ENCODE assay signal across 12 cellular contexts in genomic region chr2:9708683-9709538, GRCh38.
DNase-seq lines count a peak whose midpoint lies in the region; ATAC-seq and TF ChIP-seq lines count a peak whose summit lies in the region.
"Had no signal": no experiment of that assay in that cellular context is flagged by ENCODE, and none has a peak within 500 bp of the region (broad histone marks: within the 10 kb centered on the region; RNA-seq: fewer than 3 reads in every experiment).

No MANE protein-coding gene starts in this region.

- no peak overlapping the region for H2BK120ac ChIP-seq in trophoblast cell (ENCODE audit: insufficient read depth, low read length, poor library complexity)

- WGBS in trophoblast cell (ENCODE audit: extremely low coverage, insufficient coverage, insufficient read length) = no CpG with 5 or more reads among the region's 15 CpGs

- H3K27me3 ChIP-seq in trophoblast cell (ENCODE audit: insufficient read depth, low read length) = no peaks in the 10 kb centered on the region
- no peaks in the 10 kb centered on the region for H3K27me3 ChIP-seq in GM23338 (ENCODE audit: insufficient read depth)

- H2AFZ ChIP-seq in trophoblast cell (ENCODE audit: insufficient read depth, low read length, poor library complexity) = no peak overlapping the region
- H2AFZ ChIP-seq in GM23338 = no peak overlapping the region

- H3K9ac ChIP-seq in trophoblast cell (ENCODE audit: low read length) = no peak overlapping the region

- no peaks in the 10 kb centered on the region for H3K36me3 Mint-ChIP-seq in activated CD8-positive, alpha-beta memory T cell treated with anti-CD3 and anti-CD28 coated beads, Interleukin-2, amount 10 ng/mL, durations not matched to agents 7 days and 5 days
- H3K36me3 Mint-ChIP-seq in GM23338 (ENCODE audit: low read depth) = no peaks in the 10 kb centered on the region; the same call in 2 of the 3 replicates

- H3K79me1 ChIP-seq in trophoblast cell (ENCODE audit: low read length) = peaks cover 4% of the 10 kb centered on the region

- peak; percentile 59 for DNase-seq in activated CD8-positive, alpha-beta memory T cell treated with anti-CD3 and anti-CD28 coated beads, Interleukin-2, amount 10 ng/mL, durations not matched to agents 7 days and 5 days
- no peak for DNase-seq in activated CD8-positive, alpha-beta memory T cell treated with anti-CD3 and anti-CD28 coated beads, Interleukin-2, amount 50 U/mL, for 4 hours
- DNase-seq in NCI-H345 treated with DMSO at 0.1 percent for 48 hours (lab: John Stamatoyannopoulos, UW; ENCODE audit: unreplicated experiment) (peak; percentile 5), trophoblast cell (no peak), GM23338 (ENCODE audit: low spot score) (no peak), nucleus accumbens (lab: John Stamatoyannopoulos, UW) (no peak), NCI-H2081 treated with DMSO at 0.1 percent for 48 hours (lab: John Stamatoyannopoulos, UW) (no peak)
- DNase-seq: AML-193, cortex of kidney, foreskin melanocyte, occipital lobe had no signal

- H4K20me1 ChIP-seq in GM23338 (replicated peaks; ENCODE audit: insufficient read depth) = no peaks in the 10 kb centered on the region

- H3K36me3 ChIP-seq in trophoblast cell (ENCODE audit: control insufficient read depth in 1 of 2, insufficient read depth in 2 of 2, low read length in 2 of 2) (no peaks in the 10 kb centered on the region), GM23338 (ENCODE audit: insufficient read depth) (no peaks in the 10 kb centered on the region)

- H3K27me3 Mint-ChIP-seq in activated CD8-positive, alpha-beta memory T cell treated with anti-CD3 and anti-CD28 coated beads, Interleukin-2, amount 10 ng/mL, durations not matched to agents 7 days and 5 days = no peaks in the 10 kb centered on the region
- H3K27me3 Mint-ChIP-seq in GM23338 (ENCODE audit: insufficient read depth, low read depth, poor library complexity) = peaks cover 2% of the 10 kb centered on the region

- H3K4me3 ChIP-seq in trophoblast cell (ENCODE audit: low read depth, low read length) (peak overlapping the region; percentile 8), GM23338 (no peak overlapping the region)

- ATAC-seq in activated CD8-positive, alpha-beta memory T cell treated with anti-CD3 and anti-CD28 coated beads, Interleukin-2, amount 10 ng/mL, durations not matched to agents 7 days and 5 days = peak; percentile 68
- ATAC-seq in GM19395 (IDR thresholded peaks at IDR 0.05; ENCODE audit: unreplicated experiment) = peak; percentile 55
- ATAC-seq in GM23338 = no peak

- peak overlapping the region; percentile 82 for H3K27ac Mint-ChIP-seq in activated CD8-positive, alpha-beta memory T cell treated with anti-CD3 and anti-CD28 coated beads, Interleukin-2, amount 10 ng/mL, durations not matched to agents 7 days and 5 days
- H3K27ac Mint-ChIP-seq in GM23338 = no peak overlapping the region

- no peak overlapping the region for H3K18ac ChIP-seq in trophoblast cell (ENCODE audit: low read length)

- H3K9me3 ChIP-seq in trophoblast cell (ENCODE audit: insufficient read depth, low read depth, low read length) = peaks cover 2% of the 10 kb centered on the region

- H3K4me3 Mint-ChIP-seq in activated CD8-positive, alpha-beta memory T cell treated with anti-CD3 and anti-CD28 coated beads, Interleukin-2, amount 10 ng/mL, durations not matched to agents 7 days and 5 days = no peak overlapping the region
- H3K4me3 Mint-ChIP-seq in GM23338 = no peak overlapping the region

- H3K4me1 ChIP-seq in trophoblast cell (ENCODE audit: control insufficient read depth in 1 of 2, insufficient read depth in 2 of 2, low read length in 2 of 2) (peaks cover 3% of the 10 kb centered on the region in 2 experiments), GM23338 (ENCODE audit: insufficient read depth) (no peaks in the 10 kb centered on the region)

- CTCF ChIA-PET in activated CD8-positive, alpha-beta memory T cell treated with anti-CD3 and anti-CD28 coated beads, Interleukin-2, amount 10 ng/mL, durations not matched to agents 7 days and 5 days (lab: Charles Lee) = no interaction called here

- no peaks in the 10 kb centered on the region for H3K9me2 ChIP-seq in GM23338 (ENCODE audit: insufficient read depth)

- H4K91ac ChIP-seq in trophoblast cell (ENCODE audit: low read depth, low read length) = peak overlapping the region; percentile 12

- no peak overlapping the region for H2BK12ac ChIP-seq in trophoblast cell (ENCODE audit: low read length)

- H3K9me3 Mint-ChIP-seq in activated CD8-positive, alpha-beta memory T cell treated with anti-CD3 and anti-CD28 coated beads, Interleukin-2, amount 10 ng/mL, durations not matched to agents 7 days and 5 days (ENCODE audit: low read depth) = no peaks in the 10 kb centered on the region
- H3K9me3 Mint-ChIP-seq in GM23338 = peaks cover 2% of the 10 kb centered on the region; the same call in 1 of the 3 replicates

- no peak overlapping the region for H4K8ac ChIP-seq in trophoblast cell (ENCODE audit: low read depth, low read length)

- no peaks in the 10 kb centered on the region for H3F3A ChIP-seq in GM23338 (replicated peaks; ENCODE audit: low read depth)

- no peak overlapping the region for H3K14ac ChIP-seq in trophoblast cell (ENCODE audit: low read length)

- H3K4ac ChIP-seq in trophoblast cell (ENCODE audit: low read depth, low read length) = no peak overlapping the region

- H2AK5ac ChIP-seq in trophoblast cell (ENCODE audit: low read length) = no peak overlapping the region

- H3K4me2 ChIP-seq in trophoblast cell (ENCODE audit: low read length) (no peak overlapping the region), GM23338 (no peak overlapping the region)

- H3K79me2 ChIP-seq in trophoblast cell (ENCODE audit: control insufficient read depth, insufficient read depth, low read length, poor library complexity) = no peaks in the 10 kb centered on the region
- no peaks in the 10 kb centered on the region for H3K79me2 ChIP-seq in GM23338 (replicated peaks; ENCODE audit: insufficient read depth)

- no peak overlapping the region for H2BK5ac ChIP-seq in trophoblast cell (ENCODE audit: low read depth, low read length, poor library complexity)

- H3K23ac ChIP-seq in trophoblast cell (ENCODE audit: low read length) = no peak overlapping the region

- TF ChIP-seq CTCF in GM23338 (conservative IDR thresholded peaks at IDR 0.05; ENCODE audit: low read depth in 2 of 2) = no peak

- H3K27ac ChIP-seq in trophoblast cell (ENCODE audit: low read depth, low read length) (no peak overlapping the region), GM23338 (ENCODE audit: low read depth) (no peak overlapping the region)

- no peak overlapping the region for H4K12ac ChIP-seq in trophoblast cell (ENCODE audit: low read depth, low read length)

- H3K4me1 Mint-ChIP-seq in activated CD8-positive, alpha-beta memory T cell treated with anti-CD3 and anti-CD28 coated beads, Interleukin-2, amount 10 ng/mL, durations not matched to agents 7 days and 5 days = peaks cover 69% of the 10 kb centered on the region
- 0 out of 3 replicates have a peak, but pooled peaks cover 2% of the 10 kb centered on the region for H3K4me1 Mint-ChIP-seq in GM23338

TF ChIP-seq in GM23338, 12 proteins besides CTCF, POLR2A, EP300 and RAD21:
- TF ChIP-seq JUNB (IDR thresholded peaks at IDR 0.05; ENCODE audit: unreplicated experiment) (no peak), REST (IDR thresholded peaks at IDR 0.05; ENCODE audit: unreplicated experiment) (no peak), EZH2phosphoT487 (IDR thresholded peaks at IDR 0.05; ENCODE audit: unreplicated experiment) (no peak), POLR2AphosphoS5 (IDR thresholded peaks at IDR 0.05; ENCODE audit: low read depth) (no peak)

Comparison
In these comparisons a context has a peak if more than half of its experiments do, and no peak if none do; other contexts are left out.
1. DNase-seq: peak in activated CD8-positive, alpha-beta memory T cell treated with anti-CD3 and anti-CD28 coated beads, Interleukin-2, amount 10 ng/mL, durations not matched to agents 7 days and 5 days (single experiment) and NCI-H345 treated with DMSO at 0.1 percent for 48 hours (single experiment); none in activated CD8-positive, alpha-beta memory T cell treated with anti-CD3 and anti-CD28 coated beads, Interleukin-2, amount 50 U/mL, for 4 hours (single experiment), trophoblast cell (0 of 2), GM23338 (single experiment), nucleus accumbens (0 of 56) and NCI-H2081 treated with DMSO at 0.1 percent for 48 hours (single experiment).